1 cellular context compared by ENCODE assay signal in genomic region chr3:185153861-185154629, GRCh38.
TF ChIP-seq lines count a peak whose summit lies in the region.

No MANE protein-coding gene starts in this region.

TF ChIP-seq in GM12878, 131 proteins besides CTCF, POLR2A, EP300 and RAD21 (continued from another document):
- no peak for TF ChIP-seq PKNOX1 (IDR thresholded peaks at IDR 0.05)
- no peak for TF ChIP-seq CREB1 (IDR thresholded peaks at IDR 0.05; ENCODE audit: low read depth)
- TF ChIP-seq BCLAF1 (IDR thresholded peaks at IDR 0.05): no peak
- no peak for TF ChIP-seq DPF2 (IDR thresholded peaks at IDR 0.05)
- no peak for TF ChIP-seq MXI1 (IDR thresholded peaks at IDR 0.05; ENCODE audit: low read depth, low read length)
- TF ChIP-seq YY1 (IDR thresholded peaks at IDR 0.05; ENCODE audit: low read depth, low read length): no peak
- no peak for TF ChIP-seq SMARCA5 (IDR thresholded peaks at IDR 0.05)
- TF ChIP-seq RELB (IDR thresholded peaks at IDR 0.05; ENCODE audit: low read depth): no peak
- no peak for TF ChIP-seq TARDBP (IDR thresholded peaks at IDR 0.05; ENCODE audit: borderline replicate concordance)
